ENCODE assay signal across 17 cellular contexts in genomic region chr7:41149576-41149975, GRCh38.
DNase-seq lines count a peak whose midpoint lies in the region; ATAC-seq and TF ChIP-seq lines count a peak whose summit lies in the region.
"Had no signal": no experiment of that assay in that cellular context is flagged by ENCODE, and none has a peak within 500 bp of the region (broad histone marks: within the 10 kb centered on the region; RNA-seq: fewer than 3 reads in every experiment).

No MANE protein-coding gene starts in this region.

- H3K27ac ChIP-seq in 22Rv1: peak overlapping the region; percentile 82
- no peak overlapping the region for H3K27ac ChIP-seq in mesenchymal stem cell (ENCODE audit: low read length, poor library complexity, severe bottlenecking)

- POLR2A ChIA-PET in WTC11 (lab: Charles Lee): no interaction called here

- H3K4me2 ChIP-seq in mesenchymal stem cell (ENCODE audit: low read length, poor library complexity, severe bottlenecking): no peak overlapping the region

- H3K36me3 Mint-ChIP-seq in HFFc6 (ENCODE audit: low read depth): no peaks in the 10 kb centered on the region
- no peaks in the 10 kb centered on the region for H3K36me3 Mint-ChIP-seq in WTC11
- no peaks in the 10 kb centered on the region for H3K36me3 Mint-ChIP-seq in activated naive CD8-positive, alpha-beta T cell treated with anti-CD3 and anti-CD28 coated beads, Interleukin-2, amount 50 U/mL, for 24 hours (ENCODE audit: low read depth)

- no peak overlapping the region for H3K4me3 ChIP-seq in mesenchymal stem cell (ENCODE audit: insufficient read depth in 1 of 2, low read depth in 1 of 2, low read length in 2 of 2)

- no peak overlapping the region for H4K8ac ChIP-seq in mesenchymal stem cell (ENCODE audit: low read length)

- H2BK15ac ChIP-seq in mesenchymal stem cell (ENCODE audit: low read depth, poor library complexity, severe bottlenecking): no peak overlapping the region

- peak overlapping the region; percentile 78 for H3K9ac ChIP-seq in mesenchymal stem cell (ENCODE audit: low read length)

- no peaks in the 10 kb centered on the region for H3K27me3 ChIP-seq in mesenchymal stem cell (ENCODE audit: control insufficient read depth in 1 of 2, insufficient read depth in 1 of 2, low read length in 2 of 2)

- H4K91ac ChIP-seq in mesenchymal stem cell (ENCODE audit: low read length): peak overlapping the region; percentile 54

- no peak overlapping the region for H3K4ac ChIP-seq in mesenchymal stem cell (ENCODE audit: low read depth in 1 of 2, low read length in 2 of 2)

- peak overlapping the region in 1 of 2 experiments; percentile 57 for H3K23ac ChIP-seq in mesenchymal stem cell (ENCODE audit: low read length in 2 of 2)

- H3K9me3 ChIP-seq in mesenchymal stem cell (ENCODE audit: control insufficient read depth, low read length): no peaks in the 10 kb centered on the region

- no peaks in the 10 kb centered on the region for H3K4me1 ChIP-seq in mesenchymal stem cell (ENCODE audit: control insufficient read depth, insufficient read depth, low read depth, low read length)

- DNase-seq in HFFc6 (no peak), WTC11 (ENCODE audit: low spot score) (no peak), mesenchymal stem cell (no peak), HuH-7 (ENCODE audit: low spot score) (no peak), NCI-H82 (lab: John Stamatoyannopoulos, UW) (no peak)
- DNase-seq in activated CD8-positive, alpha-beta memory T cell treated with anti-CD3 and anti-CD28 coated beads, Interleukin-2, amount 50 U/mL, for 48 hours: no peak
- no peak for DNase-seq in activated naive CD8-positive, alpha-beta T cell treated with anti-CD3 and anti-CD28 coated beads, Interleukin-2, amount 50 U/mL, for 24 hours
- DNase-seq: DMS 273 treated with DMSO at 0.1 percent for 48 hours; Karpas-422; NCI-H1417 treated with DMSO at 0.1 percent for 48 hours; NCI-H2029 treated with DMSO at 0.1 percent for 48 hours; NCI-H2227 treated with DMSO at 0.1 percent for 48 hours; NCI-H526; NK-92 treated with Interleukin-12 subunit alpha and Interleukin-12 subunit beta, amount 100 ng/mL, for 24 hours; OCI-M1 had no signal

- peak; percentile 68 for ATAC-seq in WTC11
- no peak for ATAC-seq in activated naive CD8-positive, alpha-beta T cell treated with anti-CD3 and anti-CD28 coated beads, Interleukin-2, amount 50 U/mL, for 24 hours

- peak overlapping the region in 1 of 2 experiments; percentile 75 for H3K14ac ChIP-seq in mesenchymal stem cell (ENCODE audit: low read length in 2 of 2)

- H3K27me3 Mint-ChIP-seq in HFFc6 (ENCODE audit: insufficient read depth) (no peaks in the 10 kb centered on the region), WTC11 (ENCODE audit: low read depth) (no peaks in the 10 kb centered on the region)
- H3K27me3 Mint-ChIP-seq in activated naive CD8-positive, alpha-beta T cell treated with anti-CD3 and anti-CD28 coated beads, Interleukin-2, amount 50 U/mL, for 24 hours: no peaks in the 10 kb centered on the region
- H3K27me3 Mint-ChIP-seq: B cell had no signal

- H3K9me3 Mint-ChIP-seq in HFFc6 (no peaks in the 10 kb centered on the region), WTC11 (no peaks in the 10 kb centered on the region)
- no peaks in the 10 kb centered on the region for H3K9me3 Mint-ChIP-seq in activated naive CD8-positive, alpha-beta T cell treated with anti-CD3 and anti-CD28 coated beads, Interleukin-2, amount 50 U/mL, for 24 hours

- no peak overlapping the region for H2BK5ac ChIP-seq in mesenchymal stem cell (ENCODE audit: low read depth, low read length, poor library complexity, severe bottlenecking)

- no peak for TF ChIP-seq CTCF in 22Rv1 (IDR thresholded peaks at IDR 0.05)
- TF ChIP-seq CTCF in HFFc6 (IDR thresholded peaks at IDR 0.05): no peak
- no peak for TF ChIP-seq CTCF in WTC11 (IDR thresholded peaks at IDR 0.05)

- H3K79me1 ChIP-seq in mesenchymal stem cell (replicated peaks; ENCODE audit: low read length, poor library complexity, severe bottlenecking): no peaks in the 10 kb centered on the region

- H2AFZ ChIP-seq in mesenchymal stem cell (ENCODE audit: low read depth, low read length): no peak overlapping the region

- H3K36me3 ChIP-seq in mesenchymal stem cell (ENCODE audit: control insufficient read depth in 1 of 2, insufficient read depth in 2 of 2, low read depth in 1 of 2, low read length in 2 of 2): no peaks in the 10 kb centered on the region

- peak overlapping the region; percentile 89 for H3K27ac Mint-ChIP-seq in HFFc6
- no peak overlapping the region for H3K27ac Mint-ChIP-seq in WTC11
- no peak overlapping the region for H3K27ac Mint-ChIP-seq in activated naive CD8-positive, alpha-beta T cell treated with anti-CD3 and anti-CD28 coated beads, Interleukin-2, amount 50 U/mL, for 24 hours
- H3K27ac Mint-ChIP-seq: B cell had no signal

- WGBS in mesenchymal stem cell: 95% methylated on average over 16 of the region's 16 CpGs

- H3K4me3 Mint-ChIP-seq in HFFc6: no peak overlapping the region
- no peak overlapping the region for H3K4me3 Mint-ChIP-seq in WTC11
- H3K4me3 Mint-ChIP-seq in activated naive CD8-positive, alpha-beta T cell treated with anti-CD3 and anti-CD28 coated beads, Interleukin-2, amount 50 U/mL, for 24 hours: no peak overlapping the region
- H3K4me3 Mint-ChIP-seq: B cell had no signal

- H2BK120ac ChIP-seq in mesenchymal stem cell (ENCODE audit: low read depth, low read length): no peak overlapping the region

- CTCF ChIA-PET in WTC11 (lab: Charles Lee): no interaction called here

- H2AK5ac ChIP-seq in mesenchymal stem cell (ENCODE audit: low read length, severe bottlenecking): no peak overlapping the region

- peaks cover 33% of the 10 kb centered on the region for H3K4me1 Mint-ChIP-seq in HFFc6 (ENCODE audit: low read depth)
- H3K4me1 Mint-ChIP-seq in WTC11: peaks cover 8% of the 10 kb centered on the region; the same call in 1 of the 2 replicates
- no peaks in the 10 kb centered on the region for H3K4me1 Mint-ChIP-seq in activated naive CD8-positive, alpha-beta T cell treated with anti-CD3 and anti-CD28 coated beads, Interleukin-2, amount 50 U/mL, for 24 hours
- H3K4me1 Mint-ChIP-seq: B cell had no signal

- peak overlapping the region; percentile 9 to 65 for H2BK12ac ChIP-seq in mesenchymal stem cell (ENCODE audit: low read length in 2 of 2)

- peak overlapping the region in 1 of 2 experiments; percentile 50 for H3K18ac ChIP-seq in mesenchymal stem cell (ENCODE audit: low read depth in 1 of 2, low read length in 2 of 2)

TF ChIP-seq in WTC11, 78 proteins besides CTCF, POLR2A, EP300 and RAD21 (continues in another document):
- no peak for TF ChIP-seq ATF2 (CRISPR knock-in tag; IDR thresholded peaks at IDR 0.05; ENCODE audit: borderline replicate concordance, low read depth)
- no peak for TF ChIP-seq ZNF263 (CRISPR knock-in tag; IDR thresholded peaks at IDR 0.05; ENCODE audit: low read depth)
- no peak for TF ChIP-seq ELF4 (CRISPR knock-in tag; IDR thresholded peaks at IDR 0.05; ENCODE audit: low read depth)
- TF ChIP-seq GABPB1 (CRISPR knock-in tag; IDR thresholded peaks at IDR 0.05): no peak
- TF ChIP-seq FOXP4 (CRISPR knock-in tag; IDR thresholded peaks at IDR 0.05): no peak
- no peak for TF ChIP-seq FOXJ3 (CRISPR knock-in tag; IDR thresholded peaks at IDR 0.05; ENCODE audit: borderline replicate concordance)
- TF ChIP-seq IRF2 (CRISPR knock-in tag; IDR thresholded peaks at IDR 0.05; ENCODE audit: borderline replicate concordance, low read depth): no peak
- TF ChIP-seq KAT7 (CRISPR knock-in tag; IDR thresholded peaks at IDR 0.05; ENCODE audit: borderline replicate concordance): no peak
- no peak for TF ChIP-seq RORB (CRISPR knock-in tag; IDR thresholded peaks at IDR 0.05)
- TF ChIP-seq ZNF416 (CRISPR knock-in tag; IDR thresholded peaks at IDR 0.05): no peak
- no peak for TF ChIP-seq ZBTB21 (CRISPR knock-in tag; IDR thresholded peaks at IDR 0.05; ENCODE audit: borderline replicate concordance)
- no peak for TF ChIP-seq ESRRA (CRISPR knock-in tag; IDR thresholded peaks at IDR 0.05; ENCODE audit: borderline replicate concordance)
- TF ChIP-seq SOX15 (CRISPR knock-in tag; IDR thresholded peaks at IDR 0.05): no peak
